24 cellular contexts compared by ENCODE assay signal in the genomic region with DNA sequence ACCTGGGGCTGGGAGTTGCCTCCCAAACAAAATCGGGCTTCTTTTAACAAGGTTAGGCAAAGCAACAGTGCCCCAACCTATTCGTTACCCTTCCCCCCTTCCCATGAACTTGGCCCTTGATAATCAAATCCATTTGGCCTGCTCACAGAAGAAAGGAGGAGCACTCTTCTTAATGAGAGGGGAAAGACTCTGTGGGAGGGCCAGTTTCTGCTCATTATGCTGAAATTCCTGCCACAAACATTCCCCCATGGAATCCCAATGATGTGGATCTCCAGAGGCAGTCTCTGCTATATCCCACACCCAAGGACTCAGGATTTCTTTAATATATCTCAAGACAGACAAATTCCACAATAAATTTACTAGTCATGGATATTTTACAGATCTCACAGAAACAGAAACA.
"Had no signal": no experiment of that assay in that cellular context is flagged by ENCODE, and none has a peak within 500 bp of the region (broad histone marks: within the 10 kb centered on the region; RNA-seq: fewer than 3 reads in every experiment).

No MANE protein-coding gene starts in this region.

- ATAC-seq: esophagus mucosa; gastrocnemius medialis; heart left ventricle; left lobe of liver; naive thymus-derived CD8-positive, alpha-beta T cell; psoas muscle; right cardiac atrium; stimulated activated naive B cell treated with anti-CD40 and anti-IgM and Interleukin-4, amounts not matched to agents 10 μg/mL and 1 μg/mL and 100 μg/mL, for 72 hours had no signal

- H3K27ac ChIP-seq: dorsolateral prefrontal cortex, epithelial cell of prostate, gastrocnemius medialis, heart left ventricle, hepatocyte, psoas muscle, skin epidermis, spleen, thoracic aorta, tibial nerve, upper lobe of left lung had no signal

- DNase-seq: dorsolateral prefrontal cortex; effector CD4-positive, alpha-beta T cell; foreskin fibroblast; gastrocnemius medialis; heart left ventricle; kidney; naive thymus-derived CD8-positive, alpha-beta T cell; nephron progenitor cell; nucleus accumbens; psoas muscle; right cardiac atrium; spleen; stimulated activated naive B cell treated with anti-CD40 and anti-IgM and Interleukin-4, amounts not matched to agents 10 μg/mL and 1 μg/mL and 100 μg/mL, for 72 hours; upper lobe of left lung had no signal

- H3K36me3 ChIP-seq: gastrocnemius medialis, heart left ventricle, spleen, thoracic aorta, tibial nerve, upper lobe of left lung had no signal

- FAIRE-seq: colon, kidney, urothelium cell line had no signal

- H3K36me3 Mint-ChIP-seq: naive thymus-derived CD8-positive, alpha-beta T cell had no signal

- H3K4me1 ChIP-seq: gastrocnemius medialis, heart left ventricle, psoas muscle, spleen, tibial nerve, upper lobe of left lung had no signal

- H3K27ac Mint-ChIP-seq: naive thymus-derived CD8-positive, alpha-beta T cell; nephron progenitor cell; stimulated activated naive B cell treated with anti-CD40 and anti-IgM and Interleukin-4, amounts not matched to agents 10 μg/mL and 1 μg/mL and 100 μg/mL, for 72 hours; stimulated activated naive CD8-positive, alpha-beta T cell treated with anti-CD3 and anti-CD28 coated beads, Interleukin-15, Interleukin-2, amounts not matched to agents 100 ng/mL and 50 ng/mL, for 24 hours had no signal

- H3K4me3 ChIP-seq: dorsolateral prefrontal cortex, gastrocnemius medialis, heart left ventricle, hepatocyte, psoas muscle, skin epidermis, spleen, thoracic aorta, tibial nerve, upper lobe of left lung had no signal

- H3K4me3 Mint-ChIP-seq: naive thymus-derived CD8-positive, alpha-beta T cell; nephron progenitor cell; stimulated activated naive B cell treated with anti-CD40 and anti-IgM and Interleukin-4, amounts not matched to agents 10 μg/mL and 1 μg/mL and 100 μg/mL, for 72 hours; stimulated activated naive CD8-positive, alpha-beta T cell treated with anti-CD3 and anti-CD28 coated beads, Interleukin-15, Interleukin-2, amounts not matched to agents 100 ng/mL and 50 ng/mL, for 24 hours had no signal

- H3K27me3 ChIP-seq: dorsolateral prefrontal cortex, gastrocnemius medialis, heart left ventricle, hepatocyte, spleen, tibial nerve, upper lobe of left lung had no signal

- H3K4me1 Mint-ChIP-seq: nephron progenitor cell had no signal

- H3K9me3 ChIP-seq: gastrocnemius medialis, psoas muscle, thoracic aorta, upper lobe of left lung had no signal
